ENCODE assay signal across 15 cellular contexts in the genomic region with DNA sequence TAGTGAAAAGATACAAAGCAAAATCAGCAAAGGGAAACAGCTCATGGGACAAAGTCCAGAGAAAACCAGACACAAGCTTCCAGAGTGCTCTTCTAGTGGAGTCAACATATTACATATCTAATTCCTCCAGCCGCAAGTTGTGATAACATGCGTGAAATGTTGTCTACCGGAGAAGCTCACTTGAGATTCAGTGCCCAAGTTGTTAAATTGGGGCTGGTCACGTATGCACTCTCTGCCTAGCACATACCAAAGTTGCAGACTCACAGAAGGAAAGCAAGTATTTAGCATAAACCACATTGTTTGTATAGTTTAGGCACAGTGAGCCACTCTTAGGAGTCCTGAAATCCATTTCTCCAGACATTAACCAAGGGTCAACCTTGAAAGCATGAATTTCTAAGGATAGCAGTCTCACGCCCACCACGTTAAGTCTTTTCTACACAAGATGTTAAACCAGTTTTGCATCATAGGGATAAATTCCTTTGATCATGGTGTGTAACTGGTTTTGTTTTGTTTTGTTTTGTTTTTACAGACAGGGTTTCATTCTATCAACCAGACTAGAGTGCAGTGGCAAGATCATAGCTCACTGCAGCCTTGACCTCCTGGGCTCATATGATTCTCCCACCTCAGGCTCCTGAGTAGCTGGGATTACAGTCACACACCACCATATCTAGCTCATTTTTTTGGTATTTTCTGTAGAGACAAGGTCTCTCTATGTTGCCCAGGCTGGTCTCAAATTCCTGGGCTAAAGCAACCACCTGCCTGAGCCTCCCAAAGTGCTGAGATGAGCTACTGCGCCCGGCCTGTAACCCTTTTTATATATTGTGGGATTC. TPM values are rescaled to one million over a fixed set of nuclear protein-coding genes. Genes with fewer than 3 reads are reported as not detected.
DNase-seq lines count a peak whose midpoint lies in the region; ATAC-seq and TF ChIP-seq lines count a peak whose summit lies in the region.
"Had no signal": no experiment of that assay in that cellular context is flagged by ENCODE, and none has a peak within 500 bp of the region (broad histone marks: within the 10 kb centered on the region; RNA-seq: fewer than 3 reads in every experiment).

No MANE protein-coding gene starts in this region.

- H4K91ac ChIP-seq in neuronal stem cell (ENCODE audit: low read depth, low read length, poor library complexity) = no peak overlapping the region

- H2BK15ac ChIP-seq in neuronal stem cell (ENCODE audit: low read length) = no peak overlapping the region

- ATAC-seq in PC-3 = no peak

- no peaks in the 10 kb centered on the region for H3K27me3 Mint-ChIP-seq in mesothelial cell of epicardium (ENCODE audit: low read depth)

- no peak overlapping the region for H3K14ac ChIP-seq in neuronal stem cell (ENCODE audit: low read length)

- H3K9me3 ChIP-seq in PC-3 (ENCODE audit: low read length) (no peaks in the 10 kb centered on the region), neuronal stem cell (replicated peaks in 1 of 2; ENCODE audit: control insufficient read depth in 2 of 2, insufficient read depth in 1 of 2, low read depth in 1 of 2, low read length in 2 of 2) (no peaks in the 10 kb centered on the region)
- H3K9me3 ChIP-seq: BLaER1 had no signal

- H3K4me3 Mint-ChIP-seq in mesothelial cell of epicardium = no peak overlapping the region

- no peak overlapping the region for H2BK5ac ChIP-seq in neuronal stem cell (ENCODE audit: low read length)

- H3K4me3 ChIP-seq in PC-3 (ENCODE audit: low read length) = no peak overlapping the region
- H3K4me3 ChIP-seq in epithelial cell of esophagus (ENCODE audit: low read length) = no peak overlapping the region
- H3K4me3 ChIP-seq in neuronal stem cell (ENCODE audit: low read length in 2 of 2) = no peak overlapping the region
- H3K4me3 ChIP-seq: BLaER1 had no signal

- peak overlapping the region; percentile 90 for H3K27ac Mint-ChIP-seq in mesothelial cell of epicardium

- no peaks in the 10 kb centered on the region for H3K79me1 ChIP-seq in neuronal stem cell (ENCODE audit: low read depth, low read length)

- H3K4me1 Mint-ChIP-seq in mesothelial cell of epicardium = peaks cover 23% of the 10 kb centered on the region

- no peak overlapping the region for H2BK12ac ChIP-seq in neuronal stem cell (ENCODE audit: low read length)

- H3K36me3 Mint-ChIP-seq in mesothelial cell of epicardium = no peaks in the 10 kb centered on the region

- peak; percentile 78 for DNase-seq in Caki2 (ENCODE audit: low read depth)
- peak; percentile 50 for DNase-seq in PC-3
- DNase-seq in epithelial cell of esophagus (ENCODE audit: low read depth) = peak; percentile 55
- DNase-seq in mesothelial cell of epicardium (ENCODE audit: low spot score in 2 of 2, unreplicated experiment in 2 of 2) = no peak
- DNase-seq in activated T-cell treated with anti-CD3 and anti-CD28 coated beads, Interleukin-2, amount 50 U/mL, for 48 hours = no peak
- no peak for DNase-seq in neuronal stem cell (ENCODE audit: low spot score)
- DNase-seq in GM10248 (ENCODE audit: extremely low spot score) = no peak
- no peak for DNase-seq in MV-4-11 (lab: John Stamatoyannopoulos, UW)
- DNase-seq: activated CD8-positive, alpha-beta memory T cell treated with anti-CD3 and anti-CD28 coated beads, Interleukin-2, amount 50 U/mL, for 4 hours; aorta; NCI-H1048; NCI-H524; nucleus accumbens had no signal

- H2AFZ ChIP-seq in PC-3 (ENCODE audit: low read length) = 0 out of 2 replicates have a peak overlapping the region, but pooled peaks have one; percentile 36
- H2AFZ ChIP-seq in neuronal stem cell (ENCODE audit: low read length) = no peak overlapping the region

- H3K4me2 ChIP-seq in PC-3 (ENCODE audit: low read length) = 0 out of 2 replicates have a peak overlapping the region, but pooled peaks have one; percentile 3
- H3K4me2 ChIP-seq in neuronal stem cell (ENCODE audit: insufficient read depth, low read length, poor library complexity, severe bottlenecking) = no peak overlapping the region
- H3K4me2 ChIP-seq: BLaER1 had no signal

- H3K27me3 ChIP-seq in PC-3 (ENCODE audit: low read length) (no peaks in the 10 kb centered on the region), neuronal stem cell (ENCODE audit: control insufficient read depth in 3 of 3, insufficient read depth in 3 of 3, low read depth in 1 of 3, low read length in 3 of 3) (peaks cover 0 to 4% (median 0%) of the 10 kb centered on the region in 3 experiments)
- H3K27me3 ChIP-seq: BLaER1 had no signal

- H4K8ac ChIP-seq in neuronal stem cell (ENCODE audit: low read depth, low read length) = no peak overlapping the region

- POLR2A ChIA-PET in PC-3 (lab: Charles Lee; ENCODE audit: unreplicated experiment) (no interaction called here), GM10248 (lab: Yijun Ruan, JAX) (no interaction called here)

- H2BK120ac ChIP-seq in neuronal stem cell (ENCODE audit: low read depth, low read length) = no peak overlapping the region

- intact Hi-C loops in PC-3 (cut with micrococcal nuclease) = no loop called here

- no peaks in the 10 kb centered on the region for H3F3A ChIP-seq in PC-3 (ENCODE audit: low read length, unreplicated experiment)

- no peak overlapping the region for H3K9ac ChIP-seq in PC-3 (ENCODE audit: low read length)
- no peak overlapping the region for H3K9ac ChIP-seq in neuronal stem cell (ENCODE audit: low read depth, low read length, poor library complexity)
- H3K9ac ChIP-seq: BLaER1 had no signal

- TF ChIP-seq CTCF in PC-3 (conservative IDR thresholded peaks at IDR 0.05; ENCODE audit: low read depth, low read length) (no peak), epithelial cell of esophagus (IDR thresholded peaks at IDR 0.05; ENCODE audit: insufficient read depth, low read depth, low read length, missing control alignments) (no peak), mesothelial cell of epicardium (IDR thresholded peaks at IDR 0.05; ENCODE audit: unreplicated experiment) (no peak), GM10248 (IDR thresholded peaks at IDR 0.05; ENCODE audit: control extremely low read depth, extremely low read depth, low read depth, missing control alignments) (no peak)

- H2AK5ac ChIP-seq in neuronal stem cell (ENCODE audit: low read depth, low read length) = no peak overlapping the region

- no TSS peak for BruUV-seq in PC-3 (replicated peaks; lab: Mats Ljungman, UMichigan)

- H3K36me3 ChIP-seq in PC-3 (ENCODE audit: low read depth, low read length) (no peaks in the 10 kb centered on the region), neuronal stem cell (replicated peaks in 1 of 2; ENCODE audit: control insufficient read depth in 2 of 2, insufficient read depth in 2 of 2, low read length in 2 of 2) (no peaks in the 10 kb centered on the region)
- H3K36me3 ChIP-seq: BLaER1 had no signal

- no peaks in the 10 kb centered on the region for H3K79me2 ChIP-seq in PC-3 (ENCODE audit: low read length)

- no peak overlapping the region for H3K27ac ChIP-seq in PC-3 (ENCODE audit: low read length)
- no peak overlapping the region for H3K27ac ChIP-seq in neuronal stem cell (replicated peaks; ENCODE audit: low read length)
- H3K27ac ChIP-seq: BLaER1, HL-60 had no signal

- no peaks in the 10 kb centered on the region for H4K20me1 ChIP-seq in PC-3 (ENCODE audit: low read length)
- H4K20me1 ChIP-seq: BLaER1 had no signal

- H3K9me3 Mint-ChIP-seq in mesothelial cell of epicardium = peaks cover 3% of the 10 kb centered on the region

- H3K4me1 ChIP-seq in PC-3 (ENCODE audit: insufficient read depth, low read length) (0 out of 2 replicates have a peak, but pooled peaks cover 6% of the 10 kb centered on the region), neuronal stem cell (ENCODE audit: control insufficient read depth in 2 of 2, insufficient read depth in 1 of 2, low read depth in 1 of 2, low read length in 2 of 2) (peaks cover 8 to 11% of the 10 kb centered on the region in 2 donors)

- H3K18ac ChIP-seq in neuronal stem cell (ENCODE audit: low read length) = no peak overlapping the region

- CTCF ChIA-PET in PC-3 (lab: Charles Lee) = no interaction called here
- CTCF ChIA-PET in GM10248 (lab: Yijun Ruan, JAX) = no interaction called here

- H3K23ac ChIP-seq in neuronal stem cell (ENCODE audit: low read depth, low read length, poor library complexity) = no peak overlapping the region

- H3K4ac ChIP-seq in neuronal stem cell (ENCODE audit: low read length) = no peak overlapping the region

- in situ Hi-C loops in Caki2 (cut with HindIII; ENCODE audit: low pct_unique_long_range_greater_than_20kb, low sequenced_read_pairs) = no loop called here

- WGBS in neuronal stem cell (ENCODE audit: extremely low coverage in 2 of 2, insufficient read length in 2 of 2, insufficient replicate concordance in 1 of 2), 2 donors = no CpG with 5 or more reads among the region's 8 CpGs

- H3K9me2 ChIP-seq in PC-3 (replicated peaks; ENCODE audit: low read length) = no peaks in the 10 kb centered on the region

RNA-seq across cellular contexts. Expression of a gene that starts 39.5 kb away (rescaled TPM):
- 12.7 and 37.1 TPM in 2 replicates for total RNA-seq in Caki2 (2014; rRNA removed; shearing (Covaris generic); ENCODE audit: low replicate concordance)
- 17.8 and 20.7 TPM in 2 replicates for total RNA-seq in PC-3 (2014; rRNA removed)
- 113 to 124 TPM (median 123 TPM) in 3 replicates for total RNA-seq in mesothelial cell of epicardium
- 19.7 TPM for polyA plus RNA-seq in neuronal stem cell (2013, experiment 1 of 2)
- polyA plus RNA-seq in neuronal stem cell (2013, experiment 2 of 2) = 21.9 TPM

Comparison
In these comparisons a context has a peak if more than half of its experiments do, and no peak if none do; other contexts are left out.
1. DNase-seq: peak in Caki2 (single experiment), PC-3 (single experiment) and epithelial cell of esophagus (single experiment); none in mesothelial cell of epicardium (0 of 2), activated T-cell treated with anti-CD3 and anti-CD28 coated beads, Interleukin-2, amount 50 U/mL, for 48 hours (0 of 2), neuronal stem cell (single experiment), GM10248 (single experiment) and MV-4-11 (single experiment).